Comparison of ENCODE assay signal across 34 cellular contexts in the genomic region with DNA sequence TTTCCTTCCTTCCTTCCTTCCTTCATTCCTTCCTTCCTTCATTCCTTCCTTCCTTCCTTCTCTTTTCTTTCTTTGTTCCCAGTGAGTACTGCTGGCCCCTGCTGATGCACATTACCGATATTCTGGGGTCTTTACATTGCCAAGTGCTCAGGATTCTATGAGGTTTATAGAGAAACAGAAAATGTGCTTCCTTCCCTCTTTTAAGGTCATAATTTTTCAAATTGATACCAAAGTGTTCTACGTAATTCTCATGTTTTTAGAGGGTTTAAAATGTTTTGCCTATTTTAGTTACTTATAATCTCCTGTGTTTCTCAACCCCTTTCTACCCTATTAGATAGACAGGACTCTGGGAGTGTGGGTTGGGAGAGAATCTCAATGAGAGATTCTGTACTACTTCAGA.
"Had no signal": no experiment of that assay in that cellular context is flagged by ENCODE, and none has a peak within 500 bp of the region (broad histone marks: within the 10 kb centered on the region; RNA-seq: fewer than 3 reads in every experiment).

No MANE protein-coding gene starts in this region.

- H3K4me3 Mint-ChIP-seq: activated B cell treated with CpG ODN at 0.5 μM for 24 hours; activated CD4-positive, alpha-beta memory T cell treated with anti-CD3 and anti-CD28 coated beads for 36 hours; activated CD4-positive, alpha-beta T cell treated with anti-CD3 and anti-CD28 coated beads, Interleukin-2, amount 10 ng/mL, durations not matched to agents 24 days and 14 days; activated CD8-positive, alpha-beta T cell treated with anti-CD3 and anti-CD28 coated beads for 36 hours; activated naive CD4-positive, alpha-beta T cell treated with anti-CD3 and anti-CD28 coated beads for 36 hours; activated naive CD8-positive, alpha-beta T cell treated with anti-CD3 and anti-CD28 coated beads for 36 hours; activated T-cell treated with anti-CD3 and anti-CD28 coated beads, Interleukin-2, amount 50 U/mL, for 4 hours; activated T-cell treated with anti-CD3 and anti-CD28 coated beads, Interleukin-2, amount 50 U/mL, for 72 hours; activated T-helper 1 cell treated with anti-CD3 and anti-CD28 coated beads, Interleukin-12 subunit alpha, Interleukin-12 subunit beta, Interleukin-2, Interleukin-4 antibody, amounts not matched to agents 30 ng/mL and 10 ng/mL and 1 ng/mL, durations not matched to agents 14 hours and 24 hours and 36 hours; activated T-helper 17 cell treated with anti-CD3 and anti-CD28 coated beads, Interleukin-2, amount 50 U/mL, for 72 hours; brain; central memory CD8-positive, alpha-beta T cell; T-helper 2 cell treated with Interferon-gamma antibody and Interleukin-4, amounts not matched to agents 5 μg/mL and 100 μg/mL, for 36 hours had no signal

- H3K4me3 ChIP-seq: adrenal gland, ascending aorta, cardiac muscle cell had no signal

- H3K27me3 Mint-ChIP-seq: activated B cell treated with CpG ODN at 0.5 μM for 24 hours; activated CD4-positive, alpha-beta memory T cell treated with anti-CD3 and anti-CD28 coated beads for 36 hours; activated CD4-positive, alpha-beta T cell treated with anti-CD3 and anti-CD28 coated beads, Interleukin-2, amount 10 ng/mL, durations not matched to agents 24 days and 14 days; activated naive CD8-positive, alpha-beta T cell treated with anti-CD3 and anti-CD28 coated beads for 36 hours; activated T-helper 17 cell treated with anti-CD3 and anti-CD28 coated beads, Interleukin-2, amount 50 U/mL, for 72 hours; brain; central memory CD8-positive, alpha-beta T cell had no signal

- H3K4me1 Mint-ChIP-seq: activated B cell treated with CpG ODN at 0.5 μM for 24 hours; activated CD4-positive, alpha-beta T cell treated with anti-CD3 and anti-CD28 coated beads, Interleukin-2, amount 10 ng/mL, durations not matched to agents 24 days and 14 days; activated naive CD8-positive, alpha-beta T cell treated with anti-CD3 and anti-CD28 coated beads for 36 hours; activated T-helper 17 cell treated with anti-CD3 and anti-CD28 coated beads, Interleukin-2, amount 50 U/mL, for 72 hours; central memory CD8-positive, alpha-beta T cell had no signal

- H3K9me3 Mint-ChIP-seq: activated naive CD8-positive, alpha-beta T cell treated with anti-CD3 and anti-CD28 coated beads for 36 hours; brain had no signal

- H3K27me3 ChIP-seq: adrenal gland, ascending aorta, cardiac muscle cell had no signal

- H3K4me1 ChIP-seq: adrenal gland had no signal

- DNase-seq: activated B cell treated with CpG ODN at 0.5 μM for 24 hours; activated CD4-positive, alpha-beta memory T cell treated with anti-CD3 and anti-CD28 coated beads for 36 hours; activated CD4-positive, alpha-beta T cell treated with anti-CD3 and anti-CD28 coated beads for 4 hours; activated CD4-positive, alpha-beta T cell treated with anti-CD3 and anti-CD28 coated beads, Interleukin-2, amount 10 ng/mL, durations not matched to agents 24 days and 14 days; activated CD4-positive, alpha-beta T cell treated with anti-CD3 and anti-CD28 coated beads, Interleukin-2, amount 50 U/mL, for 1 hour; activated CD4-positive, alpha-beta T cell treated with anti-CD3 and anti-CD28 coated beads, Interleukin-2, amount 50 U/mL, for 4 hours; activated CD4-positive, CD25-positive, alpha-beta regulatory T cell treated with anti-CD3 and anti-CD28 coated beads, Interleukin-2, amount 50 U/mL, for 72 hours; activated CD8-positive, alpha-beta memory T cell treated with anti-CD3 and anti-CD28 coated beads, Interleukin-2, amount 50 U/mL, for 4 hours; activated CD8-positive, alpha-beta T cell treated with anti-CD3 and anti-CD28 coated beads for 36 hours; activated effector memory CD4-positive, alpha-beta T cell treated with anti-CD3 and anti-CD28 coated beads, Interleukin-2, amount 50 U/mL, for 16 hours; activated gamma-delta T cell treated with Interleukin-2 at 50 U/mL for 16 hours; activated naive CD4-positive, alpha-beta T cell; activated naive CD4-positive, alpha-beta T cell treated with anti-CD3 and anti-CD28 coated beads for 36 hours; activated naive CD4-positive, alpha-beta T cell treated with anti-CD3 and anti-CD28 coated beads, Interleukin-2, amount 50 U/mL, for 16 hours; activated naive CD8-positive, alpha-beta T cell treated with anti-CD3 and anti-CD28 coated beads for 36 hours; activated T-cell treated with anti-CD3 and anti-CD28 coated beads for 4 hours; activated T-cell treated with anti-CD3 and anti-CD28 coated beads, Interleukin-2, amount 50 U/mL, for 1 hour; activated T-cell treated with anti-CD3 and anti-CD28 coated beads, Interleukin-2, amount 50 U/mL, for 4 hours; activated T-cell treated with anti-CD3 and anti-CD28 coated beads, Interleukin-2, amount 50 U/mL, for 72 hours; adrenal gland; amygdala; anterior cingulate cortex; cerebellar nuclear complex; T-helper 2 cell; T-helper 9 cell had no signal

- H3K36me3 Mint-ChIP-seq: activated CD4-positive, alpha-beta memory T cell treated with anti-CD3 and anti-CD28 coated beads for 36 hours; activated naive CD4-positive, alpha-beta T cell treated with anti-CD3 and anti-CD28 coated beads, Interleukin-2, amount 50 U/mL, for 72 hours; activated naive CD8-positive, alpha-beta T cell treated with anti-CD3 and anti-CD28 coated beads for 36 hours; brain had no signal

- H3K27ac Mint-ChIP-seq: activated B cell treated with CpG ODN at 0.5 μM for 24 hours; activated CD4-positive, alpha-beta memory T cell treated with anti-CD3 and anti-CD28 coated beads for 36 hours; activated CD4-positive, alpha-beta T cell treated with anti-CD3 and anti-CD28 coated beads, Interleukin-2, amount 10 ng/mL, durations not matched to agents 24 days and 14 days; activated CD8-positive, alpha-beta T cell treated with anti-CD3 and anti-CD28 coated beads for 36 hours; activated naive CD4-positive, alpha-beta T cell treated with anti-CD3 and anti-CD28 coated beads for 36 hours; activated naive CD4-positive, alpha-beta T cell treated with anti-CD3 and anti-CD28 coated beads, Interleukin-2, amount 50 U/mL, for 72 hours; activated naive CD8-positive, alpha-beta T cell treated with anti-CD3 and anti-CD28 coated beads for 36 hours; activated T-cell treated with anti-CD3 and anti-CD28 coated beads, Interleukin-2, amount 50 U/mL, for 72 hours; activated T-helper 1 cell treated with anti-CD3 and anti-CD28 coated beads, Interleukin-12 subunit alpha, Interleukin-12 subunit beta, Interleukin-2, Interleukin-4 antibody, amounts not matched to agents 30 ng/mL and 10 ng/mL and 1 ng/mL, durations not matched to agents 14 hours and 24 hours and 36 hours; activated T-helper 17 cell treated with anti-CD3 and anti-CD28 coated beads, Interleukin-2, amount 50 U/mL, for 72 hours; T-helper 2 cell treated with Interferon-gamma antibody and Interleukin-4, amounts not matched to agents 5 μg/mL and 100 μg/mL, for 36 hours had no signal

- H3K36me3 ChIP-seq: adrenal gland, ascending aorta, cardiac muscle cell had no signal

- H3K27ac ChIP-seq: adrenal gland, ascending aorta, cardiac muscle cell, VCaP had no signal

- ATAC-seq: activated CD8-positive, alpha-beta T cell treated with anti-CD3 and anti-CD28 coated beads for 36 hours; activated naive CD4-positive, alpha-beta T cell treated with anti-CD3 and anti-CD28 coated beads, Interleukin-2, amount 50 U/mL, for 72 hours; activated T-cell treated with anti-CD3 and anti-CD28 coated beads, Interleukin-2, amount 50 U/mL, for 4 hours; activated T-cell treated with anti-CD3 and anti-CD28 coated beads, Interleukin-2, amount 50 U/mL, for 72 hours; activated T-helper 17 cell treated with anti-CD3 and anti-CD28 coated beads, Interleukin-2, amount 50 U/mL, for 72 hours had no signal

- H3K9me3 ChIP-seq: adrenal gland, ascending aorta had no signal
